8 cellular contexts compared by ENCODE assay signal in genomic region chr12:121793501-121793835, GRCh38. TPM values are rescaled to one million over a fixed set of nuclear protein-coding genes. Genes with fewer than 3 reads are reported as not detected.
DNase-seq lines count a peak whose midpoint lies in the region; ATAC-seq and TF ChIP-seq lines count a peak whose summit lies in the region.

A gene with protein sequence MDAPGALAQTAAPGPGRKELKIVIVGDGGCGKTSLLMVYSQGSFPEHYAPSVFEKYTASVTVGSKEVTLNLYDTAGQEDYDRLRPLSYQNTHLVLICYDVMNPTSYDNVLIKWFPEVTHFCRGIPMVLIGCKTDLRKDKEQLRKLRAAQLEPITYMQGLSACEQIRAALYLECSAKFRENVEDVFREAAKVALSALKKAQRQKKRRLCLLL (minus strand): TSS chr12:121793688. CDS start chr12:121793633, 55 bp downstream.

- H3K4me3 ChIP-seq in BLaER1 treated with 17β-estradiol and CSF1 and Interleukin-3, amounts not matched to agents 10 nM and 100 nM: peak within 1 kb of the TSS; percentile 72 to 93 (median 84)

- peak within 1 kb of the TSS; percentile 82 to 100 (median 95) for H3K4me2 ChIP-seq in BLaER1 treated with 17β-estradiol and CSF1 and Interleukin-3, amounts not matched to agents 10 nM and 100 nM

- peak within 1 kb of the TSS; percentile 90 for H3K27ac Mint-ChIP-seq in WTC11
- H3K27ac Mint-ChIP-seq in naive thymus-derived CD8-positive, alpha-beta T cell: peak within 1 kb of the TSS; percentile 97 to 100 (median 99)

- H3K27me3 ChIP-seq in BLaER1 treated with 17β-estradiol and CSF1 and Interleukin-3, amounts not matched to agents 10 nM and 100 nM: no peaks in the 10 kb centered on the region

- POLR2A ChIA-PET in WTC11 (lab: Charles Lee): interaction anchor here (0.6 to 11.7 kb wide), 7 partner anchors 9 to 216 kb away, joined by 4 to 161 read pairs (median 7); partner anchors contain the start of genes PSMD9, SETD1B and TMEM120B
- POLR2A ChIA-PET in naive thymus-derived CD8-positive, alpha-beta T cell (lab: Charles Lee): interaction anchor here (0.7 to 37.3 kb wide), 16 partner anchors 5 to 1325 kb away, joined by 3 to 2517 read pairs (median 7); partner anchors contain the start of genes ORAI1, PSMD9 and SETD1B and of another gene

- CTCF ChIA-PET in WTC11 (lab: Charles Lee): interaction anchor here (0.6 to 12.5 kb wide), 41 partner anchors 14 to 1446 kb away, joined by 3 to 532 read pairs (median 7); partner anchors contain the start of genes B3GNT4, CFAP251, PSMD9 and RNF34

- peak within 1 kb of the TSS; percentile 71 for H3K4me3 Mint-ChIP-seq in WTC11
- H3K4me3 Mint-ChIP-seq in naive thymus-derived CD8-positive, alpha-beta T cell: peak within 1 kb of the TSS; percentile 86 to 98 (median 94)

- no peak for TF ChIP-seq CTCF in WTC11 (IDR thresholded peaks at IDR 0.05)

- DNase-seq in WTC11 (ENCODE audit: low spot score) (peak; percentile 69), erythroblast (lab: John Stamatoyannopoulos, UW) (peak; percentile 75 to 77), NCI-H345 (lab: John Stamatoyannopoulos, UW) (no peak), islet precursor cell (no peak)
- DNase-seq in naive thymus-derived CD8-positive, alpha-beta T cell: peak in 2 of 10 donors; percentile 59 to 67

- no peaks in the 10 kb centered on the region; the same call in 1 of the 2 replicates for H3K27me3 Mint-ChIP-seq in WTC11 (ENCODE audit: low read depth)
- no peaks in the 10 kb centered on the region for H3K27me3 Mint-ChIP-seq in naive thymus-derived CD8-positive, alpha-beta T cell

- peaks cover 7% of the 10 kb centered on the region for H3K36me3 Mint-ChIP-seq in WTC11
- H3K36me3 Mint-ChIP-seq in naive thymus-derived CD8-positive, alpha-beta T cell: peaks cover 0 to 36% (median 4%) of the 10 kb centered on the region in 3 donors

- ATAC-seq in GM19324 (IDR thresholded peaks at IDR 0.05; ENCODE audit: low FRiP score, unreplicated experiment): peak; percentile 18
- peak; percentile 10 for ATAC-seq in HG03565 (IDR thresholded peaks at IDR 0.05; ENCODE audit: unreplicated experiment)
- ATAC-seq in WTC11: peak; percentile 12
- ATAC-seq in naive thymus-derived CD8-positive, alpha-beta T cell: peak; percentile 2 to 4

- peak within 1 kb of the TSS; percentile 67 to 99 (median 93) for H3K27ac ChIP-seq in BLaER1 treated with 17β-estradiol and CSF1 and Interleukin-3, amounts not matched to agents 10 nM and 100 nM

- H4K20me1 ChIP-seq in BLaER1 treated with 17β-estradiol and CSF1 and Interleukin-3, amounts not matched to agents 10 nM and 100 nM: peaks cover 33 to 55% (median 40%) of the 10 kb centered on the region in 11 experiments

- peaks cover 44% of the 10 kb centered on the region for H3K4me1 Mint-ChIP-seq in WTC11
- peaks cover 43 to 80% (median 73%) of the 10 kb centered on the region in 4 donors for H3K4me1 Mint-ChIP-seq in naive thymus-derived CD8-positive, alpha-beta T cell

- no peak for TF ChIP-seq POLR2A in erythroblast (IDR thresholded peaks at IDR 0.05; ENCODE audit: low read length)

- peaks cover 83 to 100% (median 90%) of the 10 kb centered on the region in 10 experiments for H3K4me1 ChIP-seq in BLaER1 treated with 17β-estradiol and CSF1 and Interleukin-3, amounts not matched to agents 10 nM and 100 nM

- peaks cover 12 to 33% (median 27%) of the 10 kb centered on the region in 11 experiments; a peak in 18 of 22 replicates for H3K36me3 ChIP-seq in BLaER1 treated with 17β-estradiol and CSF1 and Interleukin-3, amounts not matched to agents 10 nM and 100 nM

- H3K9ac ChIP-seq in BLaER1 treated with 17β-estradiol and CSF1 and Interleukin-3, amounts not matched to agents 10 nM and 100 nM: peak within 1 kb of the TSS; percentile 80 to 100 (median 88)

- H3K9me3 ChIP-seq in BLaER1 treated with 17β-estradiol and CSF1 and Interleukin-3, amounts not matched to agents 10 nM and 100 nM (replicated peaks in 1 of 11): no peaks in the 10 kb centered on the region

- no peaks in the 10 kb centered on the region for H3K9me3 Mint-ChIP-seq in WTC11
- no peaks in the 10 kb centered on the region for H3K9me3 Mint-ChIP-seq in naive thymus-derived CD8-positive, alpha-beta T cell

TF ChIP-seq in WTC11, 78 proteins besides CTCF, POLR2A, EP300 and RAD21:
- no peak for TF ChIP-seq SMAD3 (CRISPR knock-in tag; IDR thresholded peaks at IDR 0.05; ENCODE audit: borderline replicate concordance)
- TF ChIP-seq E2F1 (CRISPR knock-in tag; IDR thresholded peaks at IDR 0.05): 0 out of 2 replicates have a peak, but pooled peaks have one; percentile 10
TF ChIP-seq in WTC11: peak in this region for 1.

RNA-seq across cellular contexts. Expression of the gene that starts here (rescaled TPM):
- total RNA-seq in WTC11 (2021): 35.8 to 45.3 TPM (median 36.2 TPM) in 3 replicates
- total RNA-seq in naive thymus-derived CD8-positive, alpha-beta T cell: 100 to 1,000 TPM; 176 to 178 TPM
- polyA plus RNA-seq in naive thymus-derived CD8-positive, alpha-beta T cell: 100 to 1,000 TPM in 1 of 3 donors, 10 to 100 TPM in 2; 79.9 to 101 (median 80.1) TPM

Comparison
In these comparisons a context has a peak if more than half of its experiments do, and no peak if none do; other contexts are left out.
1. DNase-seq: peak in WTC11 (single experiment) and erythroblast (2 of 2); none in NCI-H345 (single experiment) and islet precursor cell (single experiment).
2. Peak in every context shown above with its lines, with median percentiles within 50 percentile points of each other: ATAC-seq.